In genomic region chr13:112894673-112895481, GRCh38 we compare ENCODE assay signal across 8 cellular contexts.
A peak's percentile ranks its signal among the peaks of the same experiment; 100 is the strongest.
DNase-seq lines count a peak whose midpoint lies in the region; ATAC-seq and TF ChIP-seq lines count a peak whose summit lies in the region.

No MANE protein-coding gene starts in this region.

- no peaks in the 10 kb centered on the region for H3K9me3 Mint-ChIP-seq in naive B cell

- H3K4me3 ChIP-seq in BE2C (ENCODE audit: low read depth, low read length): peak overlapping the region; percentile 48

- DNase-seq in BE2C (no peak), ecto neural progenitor cell (ENCODE audit: low spot score) (peak; percentile 79), naive B cell (no peak), HuH-7 (ENCODE audit: low spot score) (no peak), GOT3 (lab: John Stamatoyannopoulos, UW) (no peak)

- peak overlapping the region; percentile 59 to 88 (median 81) for H3K4me3 Mint-ChIP-seq in naive B cell

- no peaks in the 10 kb centered on the region for H3K27me3 Mint-ChIP-seq in naive B cell

- no peaks in the 10 kb centered on the region for H3K27me3 ChIP-seq in BE2C

- H3K36me3 Mint-ChIP-seq in naive B cell: no peaks in the 10 kb centered on the region

- H3K36me3 ChIP-seq in BE2C: no peaks in the 10 kb centered on the region

- peak overlapping the region in 2 of 6 donors; percentile 33 to 38 for H3K27ac Mint-ChIP-seq in naive B cell

- H3K4me1 Mint-ChIP-seq in naive B cell: peaks cover 23 to 49% (median 42%) of the 10 kb centered on the region in 3 donors

- ATAC-seq in HG03571 (IDR thresholded peaks at IDR 0.05; ENCODE audit: unreplicated experiment): peak; percentile 5
- ATAC-seq in naive B cell (ENCODE audit: low read depth in 2 of 2): peak; percentile 6 to 9
- no peak for ATAC-seq in HG03135 (IDR thresholded peaks at IDR 0.05; ENCODE audit: unreplicated experiment)
- ATAC-seq in GM21576 (IDR thresholded peaks at IDR 0.05; ENCODE audit: unreplicated experiment): no peak

- no peak for TF ChIP-seq CTCF in BE2C (IDR thresholded peaks at IDR 0.05; ENCODE audit: low read depth, low read length)

- H3K4me1 ChIP-seq in BE2C: peaks cover 18% of the 10 kb centered on the region

- H3K9me3 ChIP-seq in BE2C: no peaks in the 10 kb centered on the region

Comparison
In these comparisons a context has a peak if more than half of its experiments do, and no peak if none do; other contexts are left out.
1. ATAC-seq: peak in HG03571 (single experiment) and naive B cell (2 of 2); none in HG03135 (single experiment) and GM21576 (single experiment).